Comparison of ENCODE assay signal across 8 cellular contexts in the genomic region with DNA sequence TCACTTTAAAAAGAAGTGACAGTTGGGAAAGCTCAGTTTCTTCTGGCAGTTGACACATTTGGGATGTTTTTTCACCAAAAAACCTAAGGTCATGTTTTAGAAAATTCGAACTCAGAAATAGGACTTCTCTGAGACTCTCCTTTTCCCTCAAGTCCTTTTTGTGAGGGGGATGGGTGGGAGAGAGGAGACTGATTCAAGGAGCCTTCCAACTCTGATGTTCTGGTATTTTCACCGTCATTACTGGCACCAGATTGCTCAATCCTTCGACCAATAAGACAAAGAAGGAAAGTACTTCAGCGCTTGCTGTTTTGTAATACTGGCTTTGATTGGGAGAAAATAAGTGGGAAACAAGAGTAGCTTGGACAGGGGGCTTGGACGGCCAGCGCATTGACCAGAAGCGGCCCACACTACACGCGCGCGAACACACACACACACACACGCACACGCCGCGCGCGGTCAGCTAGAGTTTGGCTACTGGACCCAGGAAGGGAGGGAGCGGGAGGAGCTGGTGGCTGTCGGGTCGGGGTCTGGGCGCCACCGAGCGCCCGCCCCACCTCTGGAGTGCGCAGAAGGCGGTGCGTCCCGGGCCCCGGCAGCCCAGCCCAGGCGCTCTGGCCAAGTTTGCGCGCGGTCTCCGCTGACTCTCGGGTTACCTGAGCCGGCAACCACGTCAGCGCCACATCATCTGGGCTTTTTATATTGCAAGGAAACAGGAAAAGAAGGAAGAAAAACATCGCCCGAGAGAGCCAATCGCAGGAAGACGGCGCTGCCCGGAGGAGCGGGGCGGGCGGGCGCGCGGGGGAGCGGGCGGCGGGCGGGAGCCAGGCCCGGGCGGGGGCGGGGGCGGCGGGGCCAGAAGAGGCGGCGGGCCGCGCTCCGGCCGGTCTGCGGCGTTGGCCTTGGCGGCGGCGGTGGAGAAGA. TPM values are rescaled to one million over a fixed set of nuclear protein-coding genes. Genes with fewer than 3 reads are reported as not detected.
DNase-seq lines count a peak whose midpoint lies in the region; ATAC-seq, FAIRE-seq and TF ChIP-seq lines count a peak whose summit lies in the region.

A gene (plus strand): TSS at position 855 of the 921 bp plus-strand sequence. CDS start 66 bp downstream, at position 921.

- H3K27me3 ChIP-seq in K562 (ENCODE audit: control insufficient read depth in 2 of 2, insufficient read depth in 2 of 2, low read length in 2 of 2) = no peaks in the 10 kb centered on the region
- no peaks in the 10 kb centered on the region for H3K27me3 ChIP-seq in small intestine (ENCODE audit: control insufficient read depth in 2 of 2, insufficient read depth in 2 of 2, low read length in 2 of 2)

- intact Hi-C loops in K562 (cut with micrococcal nuclease) = loop anchor here (2.0 kb wide), 2 partner anchors 23 to 55 kb away; no protein-coding TSS in a partner anchor

- CTCF ChIA-PET in K562 (lab: Yijun Ruan, JAX; ENCODE audit: low intra/inter-chr PET ratio) = no interaction called here

- H3K4me1 ChIP-seq in K562 (replicated peaks in 1 of 2; ENCODE audit: control insufficient read depth in 2 of 2, insufficient read depth in 2 of 2, low read length in 2 of 2) (peaks cover 24 to 32% of the 10 kb centered on the region in 2 experiments; a peak in 4 of 5 replicates), small intestine (ENCODE audit: control insufficient read depth in 2 of 2, insufficient read depth in 1 of 2, low read depth in 1 of 2, low read length in 1 of 2) (no peaks in the 10 kb centered on the region)

- no peak for FAIRE-seq in K562 (lab: Jason Lieb, UNC)
- FAIRE-seq in small intestine (lab: Jason Lieb, UNC) = no peak
- FAIRE-seq in GM12891 (lab: Jason Lieb, UNC) = no peak

- DNase-seq in Ammon's horn (ENCODE audit: low spot score) (peak; percentile 60), NCI-H2029 (lab: John Stamatoyannopoulos, UW) (peak; percentile 90), K562 (ENCODE audit: extremely low read depth in 1 of 4, low spot score in 3 of 4) (peak; percentile 76 to 80 (median 78)), small intestine (peak; percentile 87), GM12891 (ENCODE audit: insufficient read length, low spot score) (no peak), SHP77 treated with DMSO at 0.1 percent for 48 hours (lab: John Stamatoyannopoulos, UW) (no peak)

- H3K9ac ChIP-seq in K562 (ENCODE audit: insufficient read depth in 1 of 2, low read depth in 2 of 2, low read length in 2 of 2) = peak within 1 kb of the TSS; percentile 72 to 98

- H3K4me3 ChIP-seq in K562 (peak within 1 kb of the TSS; percentile 58), iPS-18c (ENCODE audit: insufficient read depth, low read depth, low read length) (peak within 1 kb of the TSS; percentile 81), small intestine (ENCODE audit: low read depth in 1 of 2, low read length in 2 of 2) (peak within 1 kb of the TSS; percentile 53 to 91)

- H3K36me3 ChIP-seq in K562 (ENCODE audit: control insufficient read depth, insufficient read depth, low read length) = peaks cover 7% of the 10 kb centered on the region; the same call in 2 of the 3 replicates
- H3K36me3 ChIP-seq in small intestine (ENCODE audit: control insufficient read depth in 2 of 2, insufficient read depth in 2 of 2, low read length in 2 of 2) = no peaks in the 10 kb centered on the region

- H3K27ac ChIP-seq in K562 (ENCODE audit: extremely low read depth, low read depth, low read length) (peak within 1 kb of the TSS; percentile 69), small intestine (ENCODE audit: low read depth in 1 of 2, low read length in 1 of 2) (peak within 1 kb of the TSS; percentile 92 to 94)

- WGBS in K562 (ENCODE audit: insufficient coverage, low coverage, missing lambda C conversion rate) = 18% methylated on average over 39 of the region's 70 CpGs
- WGBS in small intestine, 3 donors = 1 to 6% (median 2%) methylated on average over 34 to 70 of the region's 70 CpGs

- H3K9me3 ChIP-seq in K562 (replicated peaks; ENCODE audit: control insufficient read depth, insufficient read depth, low read depth, low read length) = no peaks in the 10 kb centered on the region
- H3K9me3 ChIP-seq in iPS-18c (ENCODE audit: control insufficient read depth, insufficient read depth, low read length) = peaks cover 2% of the 10 kb centered on the region
- H3K9me3 ChIP-seq in small intestine (ENCODE audit: control insufficient read depth, low read depth) = no peaks in the 10 kb centered on the region

- TSS peak; percentile 50 for BruUV-seq in K562 (replicated peaks; lab: Mats Ljungman, UMichigan)

- peak; percentile 37 for ATAC-seq in GM19023 (IDR thresholded peaks at IDR 0.05; ENCODE audit: unreplicated experiment)
- ATAC-seq in K562 = peak; percentile 76

- H3K79me2 ChIP-seq in K562 (ENCODE audit: control insufficient read depth, insufficient read depth, low read length) = peaks cover 41% of the 10 kb centered on the region

- TF ChIP-seq CTCF in K562 (IDR thresholded peaks at IDR 0.05 in 2 of 3, conservative IDR thresholded peaks at IDR 0.05 in 1 of 3; ENCODE audit: insufficient read depth in 2 of 3, low read depth in 1 of 3, low read length in 3 of 3) = no peak

- H3K4me2 ChIP-seq in K562 (ENCODE audit: insufficient read depth, low read length) = peak within 1 kb of the TSS; percentile 91

- in situ Hi-C loops in K562 (cut with MboI) = no loop called here

- TF ChIP-seq POLR2A in K562 (conservative IDR thresholded peaks at IDR 0.05) (peak; percentile 76), GM12891 (IDR thresholded peaks at IDR 0.05; ENCODE audit: low read depth, low read length) (no peak)

- H4K20me1 ChIP-seq in K562 (replicated peaks; ENCODE audit: control insufficient read depth, insufficient read depth, low read length) = no peaks in the 10 kb centered on the region

- H3K9me1 ChIP-seq in K562 (ENCODE audit: control insufficient read depth, insufficient read depth, low read length) = no peaks in the 10 kb centered on the region

- peak within 1 kb of the TSS; percentile 87 for H2AFZ ChIP-seq in K562 (ENCODE audit: low read depth, low read length)

- no peak for TF ChIP-seq EP300 in K562 (IDR thresholded peaks at IDR 0.05; ENCODE audit: low read length)

- POLR2A ChIA-PET in K562 (lab: Yijun Ruan, JAX) = interaction anchor here (0.6 to 1.7 kb wide), 7 partner anchors 9 to 1892 kb away, joined by 3 to 6 read pairs (median 4); no protein-coding TSS in a partner anchor

- TF ChIP-seq RAD21 in K562 (CRISPR knock-in tag; conservative IDR thresholded peaks at IDR 0.05 in 1 of 2, IDR thresholded peaks at IDR 0.05 in 1 of 2) = no peak

TF ChIP-seq in K562, 482 proteins besides CTCF, POLR2A, EP300 and RAD21 (continues in another document):
- peak; percentile 24; the same call in 1 of the 2 replicates for TF ChIP-seq SMAD4 (CRISPR knock-in tag; conservative IDR thresholded peaks at IDR 0.05)
- no peak for TF ChIP-seq NCOA1 (IDR thresholded peaks at IDR 0.05; ENCODE audit: low read depth)
- TF ChIP-seq HLTF (IDR thresholded peaks at IDR 0.05) = peak; percentile 67; the same call in 1 of the 2 replicates
- peak; percentile 42 for TF ChIP-seq DPF2 (IDR thresholded peaks at IDR 0.05)
- TF ChIP-seq HDAC1 (IDR thresholded peaks at IDR 0.05) = peak in 1 of 2 experiments; percentile 79; a peak in 3 of 4 replicates
- TF ChIP-seq SPI1 (IDR thresholded peaks at IDR 0.05; ENCODE audit: borderline replicate concordance, low read depth, low read length) = no peak
- no peak for TF ChIP-seq U2AF1 (optimal IDR thresholded peaks at IDR 0.05; ENCODE audit: low read depth, low read length)
- peak; percentile 12; the same call in 1 of the 2 replicates for TF ChIP-seq EGR1 (conservative IDR thresholded peaks at IDR 0.05)

TF ChIP-seq in GM12891, 5 proteins besides CTCF, POLR2A, EP300 and RAD21:
- no peak for TF ChIP-seq SPI1 (IDR thresholded peaks at IDR 0.05; ENCODE audit: low read depth, low read length)
- TF ChIP-seq POU2F2 (IDR thresholded peaks at IDR 0.05; ENCODE audit: low read depth, low read length) = no peak
- TF ChIP-seq PAX5 (IDR thresholded peaks at IDR 0.05; ENCODE audit: insufficient read depth, low read length, severe bottlenecking) = no peak
- no peak for TF ChIP-seq POLR2AphosphoS5 (IDR thresholded peaks at IDR 0.05; ENCODE audit: low read depth, low read length)
TF ChIP-seq in GM12891: peak in this region for 0.

RNA-seq across cellular contexts. Expression of the gene that starts here (rescaled TPM):
- total RNA-seq in K562 (2011; cell fraction: chromatin; rRNA removed; ENCODE audit: low replicate concordance) = 25.8 and 31.2 TPM in 2 replicates
- 36.3 and 38.5 TPM in 2 replicates for total RNA-seq in K562 (2011; cell fraction: nucleolus; rRNA removed)
- total RNA-seq in K562 (2011; cell fraction: nucleoplasm; rRNA removed) = 34.2 and 46.4 TPM in 2 replicates
- total RNA-seq in K562 (2014; rRNA removed) (6.0 and 6.7 TPM in 2 replicates), K562 (2014; rRNA removed; fragmentation: Illumina TruSeq; extraction: Trizol) (6.0 and 7.0 TPM in 2 replicates), K562 (2015; rRNA removed; fragmentation: Illumina TruSeq; extraction: Trizol) (4.1 and 4.7 TPM in 2 replicates), K562 (2021) (9.4 and 9.8 TPM in 2 replicates)
- polyA plus RNA-seq in K562 (2011; rRNA removed) (19.9 and 22.7 TPM in 2 replicates), K562 (2014; fragmentation: Illumina TruSeq; extraction: Trizol) (7.4 and 9.3 TPM in 2 replicates), K562 (2014; fragmentation: Nextera tagmentation; extraction: Ambion mirVana) (1 to 10 TPM; 3.1 to 3.5 TPM), K562 (2014; rRNA removed) (8.0 and 9.8 TPM in 2 replicates), small intestine (10 to 100 TPM; 17.9 to 40.3 (median 29.5) TPM)
- polyA plus RNA-seq in K562 (2011; cell fraction: cytosol; rRNA removed) = 20.0 and 35.2 TPM in 2 replicates
- 16.3 and 25.6 TPM in 2 replicates for polyA plus RNA-seq in K562 (2011; cell fraction: nucleus; rRNA removed)
- polyA plus RNA-seq in K562 (2012) = 6.0 and 6.4 TPM in 2 replicates
- 19.6 and 25.5 TPM in 2 replicates for polyA minus RNA-seq in K562 (2011; rRNA and poly(A)+ RNA removed)
- polyA minus RNA-seq in K562 (2011; cell fraction: cytosol; rRNA and poly(A)+ RNA removed) = 20.0 and 23.3 TPM in 2 replicates
- polyA minus RNA-seq in K562 (2011; cell fraction: nucleus; rRNA and poly(A)+ RNA removed) = 16.6 and 19.1 TPM in 2 replicates
- polyA plus RNA-seq in GM12891 (2012; ENCODE audit: low read depth, missing spikeins) = 0.87 TPM

Comparison
In these comparisons a context has a peak if more than half of its experiments do, and no peak if none do; other contexts are left out.
1. DNase-seq: peak in Ammon's horn (single experiment), NCI-H2029 (single experiment), K562 (4 of 4) and small intestine (single experiment); none in GM12891 (single experiment) and SHP77 treated with DMSO at 0.1 percent for 48 hours (single experiment).
2. Peak in every context shown above with its lines, with median percentiles within 50 percentile points of each other: H3K4me3 ChIP-seq.